In genomic region chr7:22523478-22524352, GRCh38 we compare ENCODE assay signal across 8 cellular contexts. TPM values are rescaled to one million over a fixed set of nuclear protein-coding genes. Genes with fewer than 3 reads are reported as not detected.
DNase-seq lines count a peak whose midpoint lies in the region; ATAC-seq and TF ChIP-seq lines count a peak whose summit lies in the region.
"Not testable (repeated sequence)": the region's sequence is repeated elsewhere in the genome, so short reads cannot be mapped to it uniquely, and the experiment has no call there.

No MANE protein-coding gene starts in this region.

- BruUV-seq in Calu3 (replicated peaks; lab: Mats Ljungman, UMichigan); PC-3 (replicated peaks; lab: Mats Ljungman, UMichigan): not testable (repeated sequence)

- H3K9me3 Mint-ChIP-seq in Calu3 (ENCODE audit: low read depth, unreplicated experiment); activated T-cell treated with anti-CD3 and anti-CD28 coated beads, Interleukin-2, amount 50 U/mL, for 72 hours: not testable (repeated sequence)

- H3K36me3 ChIP-seq in PC-3 (ENCODE audit: low read depth, low read length) = not testable (repeated sequence)

- H3K4me3 Mint-ChIP-seq in Calu3 (ENCODE audit: low read depth, unreplicated experiment) = peak overlapping the region; percentile 48
- not testable (repeated sequence) for H3K4me3 Mint-ChIP-seq in activated T-cell treated with anti-CD3 and anti-CD28 coated beads, Interleukin-2, amount 50 U/mL, for 72 hours

- not testable (repeated sequence) for H3K27ac ChIP-seq in PC-3 (ENCODE audit: low read length)

- ATAC-seq in PC-3 (peak; percentile 78), esophagus mucosa (peak; percentile 55)
- ATAC-seq in activated T-cell treated with anti-CD3 and anti-CD28 coated beads, Interleukin-2, amount 50 U/mL, for 72 hours (replicated peaks in 1 of 2) = peak; percentile 45 to 62

- H3K79me2 ChIP-seq in PC-3 (ENCODE audit: low read length) = not testable (repeated sequence)

- H3K27ac Mint-ChIP-seq in Calu3 (ENCODE audit: unreplicated experiment); activated T-cell treated with anti-CD3 and anti-CD28 coated beads, Interleukin-2, amount 50 U/mL, for 72 hours: not testable (repeated sequence)

- H3K9ac ChIP-seq in PC-3 (ENCODE audit: low read length) = not testable (repeated sequence)

- H3K4me3 ChIP-seq in PC-3 (ENCODE audit: low read length) = peak overlapping the region; percentile 46

- H3K4me1 Mint-ChIP-seq in Calu3 (ENCODE audit: low read depth, unreplicated experiment) = peaks cover 14% of the 10 kb centered on the region
- not testable (repeated sequence) for H3K4me1 Mint-ChIP-seq in activated T-cell treated with anti-CD3 and anti-CD28 coated beads, Interleukin-2, amount 50 U/mL, for 72 hours (ENCODE audit: low read depth)

- not testable (repeated sequence) for H3K9me3 ChIP-seq in PC-3 (ENCODE audit: low read length)

- intact Hi-C loops in Calu3 (cut with micrococcal nuclease; ENCODE audit: unreplicated experiment) = not testable (repeated sequence)
- intact Hi-C loops in PC-3 (cut with micrococcal nuclease) = loop anchor here (5.0 kb wide), 1 partner anchor 534 kb away; no protein-coding TSS in a partner anchor

- H3K4me2 ChIP-seq in PC-3 (ENCODE audit: low read length) = peak overlapping the region; percentile 69

- H4K20me1 ChIP-seq in PC-3 (ENCODE audit: low read length) = not testable (repeated sequence)

- H3K9me2 ChIP-seq in PC-3 (replicated peaks; ENCODE audit: low read length) = not testable (repeated sequence)

- TF ChIP-seq CTCF in Calu3 (IDR thresholded peaks at IDR 0.05; ENCODE audit: unreplicated experiment) (peak; percentile 35), PC-3 (conservative IDR thresholded peaks at IDR 0.05; ENCODE audit: low read depth, low read length) (peak; percentile 40)

- H3F3A ChIP-seq in PC-3 (ENCODE audit: low read length, unreplicated experiment) = not testable (repeated sequence)

- CTCF ChIA-PET in Calu3 (lab: Charles Lee) (interaction anchor here (0.6 to 1.4 kb wide), 2 partner anchors 204 to 1117 kb away, joined by 3 to 5 read pairs; no protein-coding TSS in a partner anchor), PC-3 (lab: Charles Lee) (interaction anchor here (0.7 kb wide), 2 partner anchors 291 to 309 kb away, joined by 3 to 4 read pairs; no protein-coding TSS in a partner anchor)
- CTCF ChIA-PET in HEK293T (lab: Yijun Ruan, JAX) = not testable (repeated sequence)

- peaks cover 57% of the 10 kb centered on the region for H3K27me3 Mint-ChIP-seq in Calu3 (ENCODE audit: unreplicated experiment)
- H3K27me3 Mint-ChIP-seq in activated T-cell treated with anti-CD3 and anti-CD28 coated beads, Interleukin-2, amount 50 U/mL, for 72 hours (ENCODE audit: low read depth) = peaks cover 44% of the 10 kb centered on the region

- not testable (repeated sequence) for H3K36me3 Mint-ChIP-seq in Calu3 (ENCODE audit: insufficient read depth, unreplicated experiment); activated T-cell treated with anti-CD3 and anti-CD28 coated beads, Interleukin-2, amount 50 U/mL, for 72 hours (ENCODE audit: insufficient read depth in 2 of 2)

- H3K4me1 ChIP-seq in PC-3 (ENCODE audit: insufficient read depth, low read length) = not testable (repeated sequence)

- H2AFZ ChIP-seq in PC-3 (ENCODE audit: low read length) = peak overlapping the region; percentile 38; the same call in 1 of the 2 replicates

- POLR2A ChIA-PET in HEK293T (lab: Yijun Ruan, JAX); PC-3 (lab: Charles Lee; ENCODE audit: unreplicated experiment): not testable (repeated sequence)

- not testable (repeated sequence) for H3K27me3 ChIP-seq in PC-3 (ENCODE audit: low read length)

- not testable (repeated sequence) for DNase-seq in Calu3; HEK293T (ENCODE audit: extremely low spot score)
- peak in 2 of 3 experiments; percentile 6 to 62 for DNase-seq in NCI-H1417 (lab: John Stamatoyannopoulos, UW)
- DNase-seq in PC-3 = peak; percentile 41
- DNase-seq in activated T-cell treated with anti-CD3 and anti-CD28 coated beads, Interleukin-2, amount 50 U/mL, for 72 hours = peak in 1 of 2 donors; percentile 11
- DNase-seq in lung microvascular endothelial cell (ENCODE audit: low read depth in 2 of 2) = peak; percentile 29 to 41
- peak; percentile 21 for DNase-seq in stimulated activated CD4-positive, alpha-beta T cell treated with anti-CD3 and anti-CD28 coated beads, Interleukin-4, amount 100 ng/mL, for 1 hour

TF ChIP-seq in HEK293T, 16 proteins besides CTCF, POLR2A, EP300 and RAD21:
- peak; percentile 72 for TF ChIP-seq ZNF384 (IDR thresholded peaks at IDR 0.05)

RNA-seq across cellular contexts. Expression of gene STEAP1B, which starts 23.7 kb away (rescaled TPM):
- total RNA-seq in Calu3 (2022) (2.6 and 4.4 TPM in 2 replicates), PC-3 (2014; rRNA removed) (0.47 TPM in 1 of 2 replicates, not detected in the other), esophagus mucosa (2.0 TPM), lung microvascular endothelial cell (2.2 and 8.1 TPM in 2 replicates)
- total RNA-seq in activated T-cell treated with anti-CD3 and anti-CD28 coated beads, Interleukin-2, amount 50 U/mL, for 72 hours = under 1 TPM in 1 of 2 donors, not detected in 1; 0.39 TPM
